8 cellular contexts compared by ENCODE assay signal in genomic region chr17:62965649-62966425, GRCh38. TPM values are rescaled to one million over a fixed set of nuclear protein-coding genes. Genes with fewer than 3 reads are reported as not detected.
DNase-seq lines count a peak whose midpoint lies in the region; ATAC-seq, FAIRE-seq and TF ChIP-seq lines count a peak whose summit lies in the region.

TANC2 (plus strand) TSS chr17:62966235; CDS start chr17:63009560, 43,325 bp downstream.

- no peaks in the 10 kb centered on the region for H3K9me2 ChIP-seq in PC-3 (replicated peaks; ENCODE audit: low read length)

- H3K4me3 ChIP-seq in AG04450 (ENCODE audit: low read depth, low read length): peak within 1 kb of the TSS; percentile 86
- peak within 1 kb of the TSS; percentile 87 for H3K4me3 ChIP-seq in HUES48 (ENCODE audit: low read depth, low read length)
- peak within 1 kb of the TSS; percentile 88 for H3K4me3 ChIP-seq in PC-3 (ENCODE audit: low read length)
- H3K4me3 ChIP-seq in esophagus (ENCODE audit: low read depth in 1 of 2, low read length in 2 of 2): peak within 1 kb of the TSS; percentile 74 to 78
- H3K4me3 ChIP-seq in mucosa of descending colon: peak within 1 kb of the TSS; percentile 71

- H3K9me3 ChIP-seq in AG04450 (ENCODE audit: control insufficient read depth, insufficient read depth, low read length): no peaks in the 10 kb centered on the region
- H3K9me3 ChIP-seq in HUES48 (ENCODE audit: control insufficient read depth, insufficient read depth, low read length): no peaks in the 10 kb centered on the region
- no peaks in the 10 kb centered on the region for H3K9me3 ChIP-seq in PC-3 (ENCODE audit: low read length)
- H3K9me3 ChIP-seq in esophagus (ENCODE audit: control insufficient read depth in 2 of 2, insufficient read depth in 1 of 2, low read depth in 1 of 2, low read length in 1 of 2): no peaks in the 10 kb centered on the region
- no peaks in the 10 kb centered on the region for H3K9me3 ChIP-seq in mucosa of descending colon

- DNase-seq in AG04450 (ENCODE audit: low read depth, low spot score) (peak; percentile 41), GM19239 (ENCODE audit: insufficient read length, low spot score) (peak; percentile 44), PC-3 (peak; percentile 79), mucosa of descending colon (peak; percentile 82 to 87 (median 84))
- peak; percentile 73 for DNase-seq in activated T-cell treated with anti-CD3 and anti-CD28 coated beads, Interleukin-2, amount 50 U/mL, for 4 hours
- DNase-seq in stimulated activated CD8-positive, alpha-beta memory T cell treated with anti-CD3 and anti-CD28 coated beads, Interleukin-15, amount 100 ng/mL, for 48 hours (ENCODE audit: low read depth in 2 of 2): peak; percentile 50 to 53

- intact Hi-C loops in PC-3 (cut with micrococcal nuclease): loop anchor here (5.0 to 10.0 kb wide), 2 partner anchors 204 to 401 kb away; no protein-coding TSS in a partner anchor
- intact Hi-C loops in mucosa of descending colon (cut with DNase I, micrococcal nuclease): loop anchor here (5.0 kb wide), 2 partner anchors 254 to 264 kb away; no protein-coding TSS in a partner anchor

- H3K36me3 ChIP-seq in HUES48 (ENCODE audit: control insufficient read depth, insufficient read depth, low read length): no peaks in the 10 kb centered on the region
- no peaks in the 10 kb centered on the region for H3K36me3 ChIP-seq in PC-3 (ENCODE audit: low read depth, low read length)
- no peaks in the 10 kb centered on the region for H3K36me3 ChIP-seq in esophagus (ENCODE audit: control insufficient read depth in 2 of 2, insufficient read depth in 2 of 2, low read length in 1 of 2)
- no peaks in the 10 kb centered on the region for H3K36me3 ChIP-seq in mucosa of descending colon (ENCODE audit: low read depth)

- peaks cover 28% of the 10 kb centered on the region for H3K4me1 Mint-ChIP-seq in activated T-cell treated with anti-CD3 and anti-CD28 coated beads, Interleukin-2, amount 50 U/mL, for 4 hours (ENCODE audit: low read depth)

- no peaks in the 10 kb centered on the region for H3K9me3 Mint-ChIP-seq in activated T-cell treated with anti-CD3 and anti-CD28 coated beads, Interleukin-2, amount 50 U/mL, for 4 hours

- CTCF ChIA-PET in AG04450 (lab: Charles Lee): no interaction called here
- CTCF ChIA-PET in PC-3 (lab: Charles Lee): interaction anchor here (0.7 kb wide), 1 partner anchor 89 kb away, joined by 3 read pairs; no protein-coding TSS in a partner anchor

- ATAC-seq in PC-3: peak; percentile 56
- peak; percentile 69 to 71 for ATAC-seq in activated T-cell treated with anti-CD3 and anti-CD28 coated beads, Interleukin-2, amount 50 U/mL, for 4 hours
- ATAC-seq in mucosa of descending colon: peak; percentile 92

- H3K4me3 Mint-ChIP-seq in activated T-cell treated with anti-CD3 and anti-CD28 coated beads, Interleukin-2, amount 50 U/mL, for 4 hours: peak within 1 kb of the TSS; percentile 92

- peak within 1 kb of the TSS; percentile 59 for H3K27ac ChIP-seq in AG04450 (ENCODE audit: low read depth, low read length)
- peak within 1 kb of the TSS; percentile 10 for H3K27ac ChIP-seq in HUES48 (ENCODE audit: low read depth, low read length)
- no peak within 1 kb of the TSS for H3K27ac ChIP-seq in PC-3 (ENCODE audit: low read length)
- H3K27ac ChIP-seq in esophagus (ENCODE audit: low read depth in 2 of 2, low read length in 1 of 2): peak within 1 kb of the TSS; percentile 75 to 79

- H3K4me1 ChIP-seq in HUES48 (ENCODE audit: control insufficient read depth, insufficient read depth, low read length) (peaks cover 28% of the 10 kb centered on the region), PC-3 (ENCODE audit: insufficient read depth, low read length) (peaks cover 48% of the 10 kb centered on the region), esophagus (ENCODE audit: control insufficient read depth in 2 of 2, insufficient read depth in 2 of 2, low read length in 1 of 2) (no peaks in the 10 kb centered on the region), mucosa of descending colon (ENCODE audit: low read depth) (peaks cover 16% of the 10 kb centered on the region)

- H3K9ac ChIP-seq in HUES48 (ENCODE audit: low read depth, low read length): peak within 1 kb of the TSS; percentile 30
- peak within 1 kb of the TSS; percentile 73 for H3K9ac ChIP-seq in PC-3 (ENCODE audit: low read length)

- TF ChIP-seq CTCF in AG04450 (IDR thresholded peaks at IDR 0.05; ENCODE audit: low read depth, low read length) (no peak), PC-3 (conservative IDR thresholded peaks at IDR 0.05; ENCODE audit: low read depth, low read length) (no peak), mucosa of descending colon (IDR thresholded peaks at IDR 0.05) (no peak)

- 2% methylated on average over 50 to 82 of the region's 82 CpGs for WGBS in esophagus, 2 donors

- no peaks in the 10 kb centered on the region for H3F3A ChIP-seq in PC-3 (ENCODE audit: low read length, unreplicated experiment)

- peaks cover 8% of the 10 kb centered on the region; the same call in 1 of the 2 replicates for H4K20me1 ChIP-seq in PC-3 (ENCODE audit: low read length)

- POLR2A ChIA-PET in AG04450 (lab: Yijun Ruan, JAX) (interaction anchor here (1.1 to 1.4 kb wide), 2 partner anchors 175 to 441 kb away, joined by 3 to 6 read pairs; no protein-coding TSS in a partner anchor), PC-3 (lab: Charles Lee; ENCODE audit: unreplicated experiment) (no interaction called here)

- H2AFZ ChIP-seq in PC-3 (ENCODE audit: low read length): peak within 1 kb of the TSS; percentile 87

- H3K27me3 ChIP-seq in AG04450 (ENCODE audit: control insufficient read depth, insufficient read depth, low read length): no peaks in the 10 kb centered on the region
- peaks cover 26% of the 10 kb centered on the region for H3K27me3 ChIP-seq in HUES48 (ENCODE audit: control insufficient read depth, insufficient read depth, low read length)
- H3K27me3 ChIP-seq in PC-3 (ENCODE audit: low read length): no peaks in the 10 kb centered on the region
- no peaks in the 10 kb centered on the region for H3K27me3 ChIP-seq in esophagus (ENCODE audit: control insufficient read depth in 1 of 2, insufficient read depth in 2 of 2, low read length in 2 of 2)

- peak within 1 kb of the TSS; percentile 83 for H3K4me2 ChIP-seq in PC-3 (ENCODE audit: low read length)

- FAIRE-seq in GM19239 (lab: Jason Lieb, UNC): no peak

- no peaks in the 10 kb centered on the region for H3K36me3 Mint-ChIP-seq in activated T-cell treated with anti-CD3 and anti-CD28 coated beads, Interleukin-2, amount 50 U/mL, for 4 hours (ENCODE audit: insufficient read depth)

- H3K79me2 ChIP-seq in PC-3 (ENCODE audit: low read length): peaks cover 43% of the 10 kb centered on the region

- TSS peak; percentile 62 for BruUV-seq in PC-3 (replicated peaks; lab: Mats Ljungman, UMichigan)

- H3K27me3 Mint-ChIP-seq in activated T-cell treated with anti-CD3 and anti-CD28 coated beads, Interleukin-2, amount 50 U/mL, for 4 hours (ENCODE audit: low read depth): peaks cover 6% of the 10 kb centered on the region

RNA-seq across cellular contexts. Expression of gene TANC2, which starts in this region (rescaled TPM):
- 21.1 and 32.5 TPM in 2 replicates for polyA plus RNA-seq in AG04450 (2011; rRNA removed)
- polyA minus RNA-seq in AG04450 (2011; rRNA and poly(A)+ RNA removed): 346 and 471 TPM in 2 replicates
- total RNA-seq in PC-3 (2014; rRNA removed): 24.2 and 58.1 TPM in 2 replicates
- total RNA-seq in activated T-cell treated with anti-CD3 and anti-CD28 coated beads, Interleukin-2, amount 50 U/mL, for 4 hours: 1 to 10 TPM; 2.3 to 4.8 (median 3.6) TPM
- 1 to 10 TPM; 2.5 to 4.7 TPM for polyA plus RNA-seq in esophagus
- total RNA-seq in mucosa of descending colon: 10 to 100 TPM in 2 of 3 donors, 1 to 10 TPM in 1; 8.2 to 30.3 (median 20.2) TPM
